ENCODE assay signal across 12 cellular contexts in the genomic region with DNA sequence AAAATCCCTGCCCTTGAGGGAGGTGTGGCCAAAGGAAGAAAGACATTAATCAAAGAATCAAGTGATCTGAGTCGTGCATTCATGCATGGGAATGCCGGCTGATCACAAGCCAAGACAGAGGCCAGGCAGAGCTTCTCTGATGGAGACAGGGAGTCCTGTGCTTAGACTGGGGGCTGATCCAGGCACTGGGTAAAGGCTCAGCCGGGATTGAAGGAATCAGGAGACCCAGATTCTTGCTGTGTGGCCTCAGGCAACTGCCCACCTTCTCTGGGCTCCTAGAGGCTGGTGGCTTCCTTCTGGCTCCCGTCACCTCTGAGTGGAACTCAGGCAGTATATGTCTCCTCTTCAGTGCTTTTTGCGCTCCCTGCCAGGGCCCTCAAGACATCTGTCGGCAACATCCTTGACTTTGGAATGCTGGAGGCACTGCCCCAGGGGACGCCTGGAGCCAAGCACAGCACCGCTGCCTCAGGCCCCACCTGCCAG. TPM values are rescaled to one million over a fixed set of nuclear protein-coding genes. Genes with fewer than 3 reads are reported as not detected.
DNase-seq lines count a peak whose midpoint lies in the region; ATAC-seq, FAIRE-seq and TF ChIP-seq lines count a peak whose summit lies in the region.
"Had no signal": no experiment of that assay in that cellular context is flagged by ENCODE, and none has a peak within 500 bp of the region (broad histone marks: within the 10 kb centered on the region; RNA-seq: fewer than 3 reads in every experiment).

No MANE protein-coding gene starts in this region.

- TF ChIP-seq EP300 in neural cell (conservative IDR thresholded peaks at IDR 0.05; ENCODE audit: poor library complexity, severe bottlenecking): no peak

- no peak for ATAC-seq in central memory CD8-positive, alpha-beta T cell (replicated peaks; ENCODE audit: extremely low read depth, poor library complexity, severe bottlenecking)
- no peak for ATAC-seq in HG03175 (IDR thresholded peaks at IDR 0.05; ENCODE audit: unreplicated experiment)
- no peak for ATAC-seq in mucosa of descending colon

- peaks cover 4% of the 10 kb centered on the region for H3F3A ChIP-seq in neural cell (ENCODE audit: insufficient read depth, low read length, poor library complexity, severe bottlenecking)

- peaks cover 17% of the 10 kb centered on the region for H3K36me3 Mint-ChIP-seq in central memory CD8-positive, alpha-beta T cell (ENCODE audit: insufficient read depth)
- H3K36me3 Mint-ChIP-seq: activated naive CD8-positive, alpha-beta T cell had no signal

- no peak overlapping the region for H3K4me2 ChIP-seq in neural cell (ENCODE audit: low read length)

- H3K9ac ChIP-seq in neural cell (ENCODE audit: low read length): peak overlapping the region; percentile 42

- peak; percentile 47 for DNase-seq in A172 (ENCODE audit: low spot score)
- no peak for DNase-seq in HTR-8/SVneo (ENCODE audit: insufficient read length, low spot score)
- no peak for DNase-seq in central memory CD8-positive, alpha-beta T cell (ENCODE audit: low spot score in 2 of 2)
- no peak for DNase-seq in Ammon's horn (ENCODE audit: low spot score)
- no peak for DNase-seq in effector CD8-positive, alpha-beta T cell (lab: John Stamatoyannopoulos, UW)
- no peak for DNase-seq in mucosa of descending colon
- DNase-seq: NCI-H2029 treated with DMSO at 0.1 percent for 48 hours; stimulated activated naive CD4-positive, alpha-beta T cell treated with Interleukin-2 at 50 U/mL for 16 hours had no signal

- H3K27me3 Mint-ChIP-seq in central memory CD8-positive, alpha-beta T cell: no peaks in the 10 kb centered on the region
- H3K27me3 Mint-ChIP-seq: activated naive CD8-positive, alpha-beta T cell had no signal

- H3K9me3 ChIP-seq in neural cell (ENCODE audit: low read length) (no peaks in the 10 kb centered on the region), mucosa of descending colon (no peaks in the 10 kb centered on the region)

- TF ChIP-seq RAD21 in neural cell (conservative IDR thresholded peaks at IDR 0.05): no peak

- no peaks in the 10 kb centered on the region for H3K9me2 ChIP-seq in neural cell (ENCODE audit: insufficient read depth, low read length)

- no peaks in the 10 kb centered on the region for H4K20me1 ChIP-seq in neural cell (ENCODE audit: insufficient read depth)

- peaks cover 44% of the 10 kb centered on the region for H3K4me1 Mint-ChIP-seq in central memory CD8-positive, alpha-beta T cell

- H3K36me3 ChIP-seq in neural cell (ENCODE audit: insufficient read depth, low read length) (no peaks in the 10 kb centered on the region), mucosa of descending colon (ENCODE audit: low read depth) (no peaks in the 10 kb centered on the region)

- H2AFZ ChIP-seq in neural cell (ENCODE audit: low read depth, low read length): no peak overlapping the region

- H3K4me3 Mint-ChIP-seq in central memory CD8-positive, alpha-beta T cell: no peak overlapping the region
- H3K4me3 Mint-ChIP-seq: activated naive CD8-positive, alpha-beta T cell had no signal

- H3K27ac ChIP-seq in neural cell (ENCODE audit: low read length): peak overlapping the region; percentile 34

- peak overlapping the region; percentile 44 for H3K27ac Mint-ChIP-seq in central memory CD8-positive, alpha-beta T cell (ENCODE audit: low read depth)
- H3K27ac Mint-ChIP-seq: activated naive CD8-positive, alpha-beta T cell had no signal

- peak; percentile 59 for FAIRE-seq in HTR-8/SVneo (lab: Jason Lieb, UNC)
- FAIRE-seq: TTC549 had no signal

- TF ChIP-seq CTCF in neural cell (IDR thresholded peaks at IDR 0.05; ENCODE audit: poor library complexity, severe bottlenecking) (no peak), mucosa of descending colon (IDR thresholded peaks at IDR 0.05) (no peak)

- peaks cover 91% of the 10 kb centered on the region for H3K79me2 ChIP-seq in neural cell (replicated peaks; ENCODE audit: insufficient read depth, low read length)

- no peaks in the 10 kb centered on the region for H3K27me3 ChIP-seq in neural cell (ENCODE audit: insufficient read depth, low read depth, low read length)

- H3K9me3 Mint-ChIP-seq in central memory CD8-positive, alpha-beta T cell: no peaks in the 10 kb centered on the region

- peaks cover 49% of the 10 kb centered on the region for H3K4me1 ChIP-seq in mucosa of descending colon (ENCODE audit: low read depth)

- intact Hi-C loops in mucosa of descending colon (cut with DNase I, micrococcal nuclease): no loop called here

- H3K4me3 ChIP-seq in neural cell (ENCODE audit: low read length) (peak overlapping the region; percentile 37), mucosa of descending colon (no peak overlapping the region)

TF ChIP-seq in neural cell, 6 proteins besides CTCF, POLR2A, EP300 and RAD21:
- TF ChIP-seq, protein P1, sequence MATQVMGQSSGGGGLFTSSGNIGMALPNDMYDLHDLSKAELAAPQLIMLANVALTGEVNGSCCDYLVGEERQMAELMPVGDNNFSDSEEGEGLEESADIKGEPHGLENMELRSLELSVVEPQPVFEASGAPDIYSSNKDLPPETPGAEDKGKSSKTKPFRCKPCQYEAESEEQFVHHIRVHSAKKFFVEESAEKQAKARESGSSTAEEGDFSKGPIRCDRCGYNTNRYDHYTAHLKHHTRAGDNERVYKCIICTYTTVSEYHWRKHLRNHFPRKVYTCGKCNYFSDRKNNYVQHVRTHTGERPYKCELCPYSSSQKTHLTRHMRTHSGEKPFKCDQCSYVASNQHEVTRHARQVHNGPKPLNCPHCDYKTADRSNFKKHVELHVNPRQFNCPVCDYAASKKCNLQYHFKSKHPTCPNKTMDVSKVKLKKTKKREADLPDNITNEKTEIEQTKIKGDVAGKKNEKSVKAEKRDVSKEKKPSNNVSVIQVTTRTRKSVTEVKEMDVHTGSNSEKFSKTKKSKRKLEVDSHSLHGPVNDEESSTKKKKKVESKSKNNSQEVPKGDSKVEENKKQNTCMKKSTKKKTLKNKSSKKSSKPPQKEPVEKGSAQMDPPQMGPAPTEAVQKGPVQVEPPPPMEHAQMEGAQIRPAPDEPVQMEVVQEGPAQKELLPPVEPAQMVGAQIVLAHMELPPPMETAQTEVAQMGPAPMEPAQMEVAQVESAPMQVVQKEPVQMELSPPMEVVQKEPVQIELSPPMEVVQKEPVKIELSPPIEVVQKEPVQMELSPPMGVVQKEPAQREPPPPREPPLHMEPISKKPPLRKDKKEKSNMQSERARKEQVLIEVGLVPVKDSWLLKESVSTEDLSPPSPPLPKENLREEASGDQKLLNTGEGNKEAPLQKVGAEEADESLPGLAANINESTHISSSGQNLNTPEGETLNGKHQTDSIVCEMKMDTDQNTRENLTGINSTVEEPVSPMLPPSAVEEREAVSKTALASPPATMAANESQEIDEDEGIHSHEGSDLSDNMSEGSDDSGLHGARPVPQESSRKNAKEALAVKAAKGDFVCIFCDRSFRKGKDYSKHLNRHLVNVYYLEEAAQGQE (IDR thresholded peaks at IDR 0.05; ENCODE audit: borderline replicate concordance): no peak
- TF ChIP-seq SMC3 (conservative IDR thresholded peaks at IDR 0.05; ENCODE audit: poor library complexity): no peak
- TF ChIP-seq TAF1 (IDR thresholded peaks at IDR 0.05; ENCODE audit: low read depth): no peak
- no peak for TF ChIP-seq MXI1 (conservative IDR thresholded peaks at IDR 0.05; ENCODE audit: poor library complexity, severe bottlenecking)
- TF ChIP-seq EZH2 (IDR thresholded peaks at IDR 0.05; ENCODE audit: borderline replicate concordance, insufficient read depth, low read length, poor library complexity, severe bottlenecking): no peak
- no peak for TF ChIP-seq POLR2AphosphoS5 (IDR thresholded peaks at IDR 0.05)

RNA-seq across cellular contexts. Expression of a gene that starts 17.7 kb away (rescaled TPM):
- total RNA-seq in A172 (2014; rRNA removed; shearing (Covaris generic)): 5.9 and 8.8 TPM in 2 replicates
- polyA plus RNA-seq in neural cell: 16.9 and 21.0 TPM in 2 replicates
- 54.1 and 59.6 TPM in 2 replicates for polyA minus RNA-seq in neural cell
- total RNA-seq in mucosa of descending colon: 10 to 100 TPM; 12.9 to 29.2 (median 17.0) TPM
